Comparison of ENCODE assay signal across 27 cellular contexts in genomic region chr7:14858410-14858809, GRCh38. TPM values are rescaled to one million over a fixed set of nuclear protein-coding genes. Genes with fewer than 3 reads are reported as not detected.
DNase-seq lines count a peak whose midpoint lies in the region; ATAC-seq lines count a peak whose summit lies in the region.
"Had no signal": no experiment of that assay in that cellular context is flagged by ENCODE, and none has a peak within 500 bp of the region (broad histone marks: within the 10 kb centered on the region; RNA-seq: fewer than 3 reads in every experiment).

No MANE protein-coding gene starts in this region.

- peaks cover 0 to 8% (median 0%) of the 10 kb centered on the region in 3 donors for H3K9me3 Mint-ChIP-seq in T-cell
- H3K9me3 Mint-ChIP-seq: activated CD4-positive, alpha-beta memory T cell treated with anti-CD3 and anti-CD28 coated beads for 36 hours; activated naive CD4-positive, alpha-beta T cell treated with anti-CD3 and anti-CD28 coated beads, Interleukin-2, amount 50 U/mL, for 72 hours; activated T-helper 17 cell treated with anti-CD3 and anti-CD28 coated beads, Interleukin-2, amount 50 U/mL, for 72 hours; T-helper 1 cell treated with Interleukin-12 subunit alpha and Interleukin-12 subunit beta and Interleukin-4 antibody, amounts not matched to agents 30 μg/mL and 1 μg/mL, for 36 hours had no signal

- POLR2A ChIA-PET in T-cell (lab: Charles Lee) = no interaction called here

- H3K4me1 Mint-ChIP-seq in T-cell = no peaks in the 10 kb centered on the region
- H3K4me1 Mint-ChIP-seq: activated T-helper 17 cell treated with anti-CD3 and anti-CD28 coated beads, Interleukin-2, amount 50 U/mL, for 72 hours; CD4-positive, CD25-positive, alpha-beta regulatory T cell had no signal

- ATAC-seq in HG03342 (IDR thresholded peaks at IDR 0.05; ENCODE audit: unreplicated experiment) (no peak), T-cell (replicated peaks in 1 of 4) (no peak), HG02852 (IDR thresholded peaks at IDR 0.05; ENCODE audit: unreplicated experiment) (no peak), aorta (ENCODE audit: low FRiP score) (no peak)
- ATAC-seq: activated naive CD4-positive, alpha-beta T cell treated with anti-CD3 and anti-CD28 coated beads, Interleukin-2, amount 50 U/mL, for 72 hours; activated T-helper 17 cell treated with anti-CD3 and anti-CD28 coated beads, Interleukin-2, amount 50 U/mL, for 72 hours; heart left ventricle; mucosa of descending colon; natural killer cell treated with Interleukin-12 subunit alpha and Interleukin-12 subunit beta and Interleukin-15 and Interleukin-18, amount 100 ng/mL, for 72 hours; stimulated activated naive CD8-positive, alpha-beta T cell treated with anti-CD3 and anti-CD28 coated beads, Interleukin-15, Interleukin-2, amounts not matched to agents 100 U/mL and 50 U/mL, for 24 hours had no signal

- no peak overlapping the region for H3K27ac ChIP-seq in aorta (ENCODE audit: low read depth in 1 of 2, low read length in 2 of 2)
- H3K27ac ChIP-seq: heart left ventricle, thoracic aorta, uterus had no signal

- H3K27ac Mint-ChIP-seq in T-cell = no peak overlapping the region
- H3K27ac Mint-ChIP-seq: activated CD4-positive, alpha-beta memory T cell treated with anti-CD3 and anti-CD28 coated beads for 36 hours; activated naive CD4-positive, alpha-beta T cell treated with anti-CD3 and anti-CD28 coated beads, Interleukin-2, amount 50 U/mL, for 72 hours; activated T-helper 17 cell treated with anti-CD3 and anti-CD28 coated beads, Interleukin-2, amount 50 U/mL, for 72 hours; CD4-positive, CD25-positive, alpha-beta regulatory T cell; natural killer cell treated with Interleukin-12 subunit alpha and Interleukin-12 subunit beta and Interleukin-15 and Interleukin-18, amount 100 ng/mL, for 72 hours; T-helper 1 cell treated with Interleukin-12 subunit alpha and Interleukin-12 subunit beta and Interleukin-4 antibody, amounts not matched to agents 30 μg/mL and 1 μg/mL, for 36 hours had no signal

- H3K27me3 Mint-ChIP-seq in T-cell = no peaks in the 10 kb centered on the region
- H3K27me3 Mint-ChIP-seq: activated CD4-positive, alpha-beta memory T cell treated with anti-CD3 and anti-CD28 coated beads for 36 hours; activated T-helper 17 cell treated with anti-CD3 and anti-CD28 coated beads, Interleukin-2, amount 50 U/mL, for 72 hours; CD4-positive, CD25-positive, alpha-beta regulatory T cell; natural killer cell treated with Interleukin-12 subunit alpha and Interleukin-12 subunit beta and Interleukin-15 and Interleukin-18, amount 100 ng/mL, for 72 hours had no signal

- no peak overlapping the region for H3K4me3 Mint-ChIP-seq in T-cell
- H3K4me3 Mint-ChIP-seq: activated CD4-positive, alpha-beta memory T cell treated with anti-CD3 and anti-CD28 coated beads for 36 hours; activated T-helper 17 cell treated with anti-CD3 and anti-CD28 coated beads, Interleukin-2, amount 50 U/mL, for 72 hours; CD4-positive, CD25-positive, alpha-beta regulatory T cell; natural killer cell treated with Interleukin-12 subunit alpha and Interleukin-12 subunit beta and Interleukin-15 and Interleukin-18, amount 100 ng/mL, for 72 hours; T-helper 1 cell treated with Interleukin-12 subunit alpha and Interleukin-12 subunit beta and Interleukin-4 antibody, amounts not matched to agents 30 μg/mL and 1 μg/mL, for 36 hours had no signal

- no peaks in the 10 kb centered on the region for H3K36me3 Mint-ChIP-seq in T-cell
- H3K36me3 Mint-ChIP-seq: activated CD4-positive, alpha-beta memory T cell treated with anti-CD3 and anti-CD28 coated beads for 36 hours; activated naive CD4-positive, alpha-beta T cell treated with anti-CD3 and anti-CD28 coated beads, Interleukin-2, amount 50 U/mL, for 72 hours; CD4-positive, CD25-positive, alpha-beta regulatory T cell; natural killer cell treated with Interleukin-12 subunit alpha and Interleukin-12 subunit beta and Interleukin-15 and Interleukin-18, amount 100 ng/mL, for 72 hours had no signal

- H3K9me3 ChIP-seq in aorta (ENCODE audit: control insufficient read depth, low read length) = no peaks in the 10 kb centered on the region
- H3K9me3 ChIP-seq: heart left ventricle, mucosa of descending colon, thoracic aorta, uterus had no signal

- intact Hi-C loops in aorta (cut with DNase I) = no loop called here

- H3K4me3 ChIP-seq in aorta (ENCODE audit: low read length in 2 of 2) = no peak overlapping the region
- H3K4me3 ChIP-seq: heart left ventricle, lung, mucosa of descending colon, thoracic aorta, uterus had no signal

- 45 to 58% methylated on average over 3 of the region's 3 CpGs for WGBS in aorta, 2 donors

- peak; percentile 55 for DNase-seq in NCI-H510A treated with DMSO at 0.1 percent for 48 hours (lab: John Stamatoyannopoulos, UW)
- no peak for DNase-seq in NCI-H510A (lab: John Stamatoyannopoulos, UW)
- DNase-seq in NCI-H2029 treated with DMSO at 0.1 percent for 48 hours (lab: John Stamatoyannopoulos, UW) = peak; percentile 53
- peak; percentile 88 for DNase-seq in NCI-H82 treated with DMSO at 0.1 percent for 48 hours (lab: John Stamatoyannopoulos, UW; ENCODE audit: unreplicated experiment)
- DNase-seq in T-cell = no peak
- DNase-seq in aorta = no peak
- DNase-seq: activated CD4-positive, alpha-beta memory T cell treated with anti-CD3 and anti-CD28 coated beads for 36 hours; activated CD4-positive, CD25-positive, alpha-beta regulatory T cell treated with anti-CD3 and anti-CD28 coated beads, Interleukin-2, amount 50 U/mL, for 72 hours; activated CD8-positive, alpha-beta memory T cell treated with anti-CD3 and anti-CD28 coated beads, Interleukin-2, amount 50 U/mL, for 4 hours; CD4-positive, CD25-positive, alpha-beta regulatory T cell; DMS 273 treated with DMSO at 0.1 percent for 48 hours; effector CD4-positive, alpha-beta T cell; heart left ventricle; mucosa of descending colon; RPMI8226; stimulated activated naive CD8-positive, alpha-beta T cell treated with anti-CD3 and anti-CD28 coated beads, Interleukin-15, Interleukin-2, amounts not matched to agents 100 U/mL and 50 U/mL, for 24 hours; uterus had no signal

- no peaks in the 10 kb centered on the region for H3K27me3 ChIP-seq in aorta (ENCODE audit: control insufficient read depth in 1 of 2, insufficient read depth in 2 of 2, low read length in 1 of 2)
- H3K27me3 ChIP-seq: heart left ventricle, uterus had no signal

- no peaks in the 10 kb centered on the region for H3K36me3 ChIP-seq in aorta (ENCODE audit: control insufficient read depth in 1 of 2, insufficient read depth in 2 of 2, low read length in 1 of 2)
- H3K36me3 ChIP-seq: heart left ventricle, thoracic aorta, uterus had no signal

- CTCF ChIA-PET in T-cell (lab: Charles Lee) = no interaction called here

- H3K4me1 ChIP-seq in aorta (ENCODE audit: control insufficient read depth in 1 of 2, insufficient read depth in 2 of 2, low read length in 2 of 2) = no peaks in the 10 kb centered on the region
- H3K4me1 ChIP-seq: uterus had no signal

RNA-seq across cellular contexts. Expression of gene DGKB, which starts 44.1 kb away (rescaled TPM):
- total RNA-seq in T-cell = not detected
- 1 to 10 TPM in 1 of 2 donors, under 1 TPM in 1; 0.96 to 1.1 TPM for total RNA-seq in aorta
- not detected for polyA plus RNA-seq in aorta
- total RNA-seq: activated CD4-positive, alpha-beta memory T cell treated with anti-CD3 and anti-CD28 coated beads for 36 hours; activated naive CD4-positive, alpha-beta T cell treated with anti-CD3 and anti-CD28 coated beads, Interleukin-2, amount 50 U/mL, for 72 hours; activated T-helper 17 cell treated with anti-CD3 and anti-CD28 coated beads, Interleukin-2, amount 50 U/mL, for 72 hours; bronchial epithelial cell; CD4-positive, CD25-positive, alpha-beta regulatory T cell; G401; natural killer cell treated with Interleukin-12 subunit alpha and Interleukin-12 subunit beta and Interleukin-15 and Interleukin-18, amount 100 ng/mL, for 72 hours had no signal
- polyA plus RNA-seq: CD4-positive, CD25-positive, alpha-beta regulatory T cell had no signal

Comparison
In these comparisons a context has a peak if more than half of its experiments do, and no peak if none do; other contexts are left out.
1. DNase-seq: peak in NCI-H510A treated with DMSO at 0.1 percent for 48 hours (single experiment), NCI-H2029 treated with DMSO at 0.1 percent for 48 hours (single experiment) and NCI-H82 treated with DMSO at 0.1 percent for 48 hours (single experiment); none in NCI-H510A (single experiment), T-cell (0 of 34) and aorta (0 of 2).